In the genomic region with DNA sequence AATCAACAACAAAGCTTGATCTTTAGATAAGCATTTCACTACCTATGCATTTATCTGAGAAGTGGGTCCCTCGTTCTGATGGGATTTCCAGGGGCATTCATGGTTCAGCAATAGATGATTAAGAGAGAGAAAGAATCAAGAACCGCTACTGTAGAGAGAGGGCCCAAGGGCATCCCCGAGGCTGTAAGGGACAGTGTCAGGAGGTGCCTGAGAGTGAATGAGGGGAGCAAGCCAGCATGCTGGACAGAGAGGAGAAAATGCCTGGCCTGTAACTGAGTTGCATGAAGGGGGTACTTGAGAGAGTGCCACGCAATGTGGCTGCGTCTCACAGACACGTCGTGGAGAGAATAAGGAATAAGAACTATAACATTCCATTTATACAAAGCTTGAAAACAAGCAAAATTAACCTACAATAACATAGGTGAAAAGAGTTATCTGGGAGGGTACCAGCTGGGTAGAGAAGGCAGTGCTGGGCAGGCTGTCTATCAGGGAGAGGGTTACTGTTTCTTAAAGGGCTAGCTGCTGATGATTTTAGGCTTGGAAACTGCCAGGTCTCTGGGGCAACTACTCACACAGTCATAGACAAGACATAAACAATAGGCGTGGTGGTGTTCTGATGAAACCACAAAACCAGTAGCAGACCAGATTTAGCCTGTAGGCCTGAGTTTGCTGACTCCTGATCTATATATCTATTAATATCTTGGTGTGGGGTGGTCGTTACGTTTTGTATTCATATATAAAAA, we compare ENCODE assay signal across 8 cellular contexts.
A peak's percentile ranks its signal among the peaks of the same experiment; 100 is the strongest.
DNase-seq lines count a peak whose midpoint lies in the region; ATAC-seq, FAIRE-seq and TF ChIP-seq lines count a peak whose summit lies in the region.

No MANE protein-coding gene starts in this region.

- H3K9me3 ChIP-seq in heart left ventricle (no peaks in the 10 kb centered on the region), left ventricle myocardium inferior (replicated peaks) (no peaks in the 10 kb centered on the region), kidney (ENCODE audit: control insufficient read depth in 1 of 2, low read length in 2 of 2) (no peaks in the 10 kb centered on the region)

- 66 to 79% (median 71%) methylated on average over 10 of the region's 10 CpGs for WGBS in heart left ventricle, 4 donors

- no peak for FAIRE-seq in kidney (lab: Jason Lieb, UNC)

- no peak overlapping the region for H3K9ac ChIP-seq in kidney (ENCODE audit: low read length in 2 of 2)

- H3K4me3 ChIP-seq in heart left ventricle (no peak overlapping the region), left ventricle myocardium inferior (no peak overlapping the region), kidney (ENCODE audit: low read length in 2 of 2) (no peak overlapping the region)

- no peak overlapping the region for H3K27ac ChIP-seq in heart left ventricle
- H3K27ac ChIP-seq in left ventricle myocardium inferior (replicated peaks) = no peak overlapping the region
- H3K27ac ChIP-seq in kidney (ENCODE audit: low read depth in 2 of 2, low read length in 2 of 2) = no peak overlapping the region

- peak; percentile 48 to 81 (median 68) for ATAC-seq in heart left ventricle

- peaks cover 0 to 31% (median 0%) of the 10 kb centered on the region in 12 donors for H3K4me1 ChIP-seq in heart left ventricle
- peaks cover 6% of the 10 kb centered on the region for H3K4me1 ChIP-seq in left ventricle myocardium inferior
- H3K4me1 ChIP-seq in kidney (ENCODE audit: control insufficient read depth in 1 of 2, insufficient read depth in 1 of 2, low read depth in 1 of 2, low read length in 2 of 2) = no peaks in the 10 kb centered on the region

- no peak for TF ChIP-seq POLR2A in heart left ventricle (IDR thresholded peaks at IDR 0.05)

- DNase-seq in heart left ventricle = peak in 1 of 5 donors; percentile 29
- no peak for DNase-seq in left ventricle myocardium inferior
- DNase-seq in T follicular helper cell (ENCODE audit: low read depth) = peak; percentile 15
- DNase-seq in fibroblast of peridontal ligament (ENCODE audit: extremely low read depth) = peak; percentile 93
- DNase-seq in kidney = no peak
- no peak for DNase-seq in NCI-H69 (lab: John Stamatoyannopoulos, UW)
- DNase-seq in cerebellar cortex (ENCODE audit: low spot score) = no peak
- no peak for DNase-seq in HK-2 (ENCODE audit: unreplicated experiment)

- H3K27me3 ChIP-seq in heart left ventricle (no peaks in the 10 kb centered on the region), left ventricle myocardium inferior (ENCODE audit: low read depth) (no peaks in the 10 kb centered on the region)

- H3K36me3 ChIP-seq in heart left ventricle (no peaks in the 10 kb centered on the region), left ventricle myocardium inferior (no peaks in the 10 kb centered on the region), kidney (ENCODE audit: control insufficient read depth in 1 of 2, insufficient read depth in 2 of 2, low read length in 2 of 2) (no peaks in the 10 kb centered on the region)

- intact Hi-C loops in heart left ventricle (cut with DNase I) (loop anchor here in 1 of 10 donors (5.0 kb wide), 1 partner anchor 433 kb away; no protein-coding TSS in a partner anchor), left ventricle myocardium inferior (cut with micrococcal nuclease) (no loop called here), kidney (cut with DNase I) (no loop called here)

- no peak for TF ChIP-seq CTCF in heart left ventricle (IDR thresholded peaks at IDR 0.05)
- TF ChIP-seq CTCF in left ventricle myocardium inferior (IDR thresholded peaks at IDR 0.05; ENCODE audit: borderline replicate concordance) = no peak
- no peak for TF ChIP-seq CTCF in kidney (IDR thresholded peaks at IDR 0.05; ENCODE audit: borderline replicate concordance, extremely low read depth, insufficient read depth)

Comparison
In these comparisons a context has a peak if more than half of its experiments do, and no peak if none do; other contexts are left out.
1. DNase-seq: peak in T follicular helper cell (single experiment) and fibroblast of peridontal ligament (single experiment); none in left ventricle myocardium inferior (single experiment), kidney (single experiment), NCI-H69 (single experiment), cerebellar cortex (single experiment) and HK-2 (single experiment).